ENCODE assay signal across 12 cellular contexts in genomic region chr2:181894381-181894780, GRCh38. TPM values are rescaled to one million over a fixed set of nuclear protein-coding genes. Genes with fewer than 3 reads are reported as not detected.
DNase-seq lines count a peak whose midpoint lies in the region; ATAC-seq and TF ChIP-seq lines count a peak whose summit lies in the region.
"Had no signal": no experiment of that assay in that cellular context is flagged by ENCODE, and none has a peak within 500 bp of the region (broad histone marks: within the 10 kb centered on the region; RNA-seq: fewer than 3 reads in every experiment).

No MANE protein-coding gene starts in this region.

- H3K27me3 Mint-ChIP-seq in chondrocyte (ENCODE audit: low read depth), result no peaks in the 10 kb centered on the region

- H3K4me1 ChIP-seq in cardiac muscle cell (ENCODE audit: low read depth), result peaks cover 35% of the 10 kb centered on the region
- peaks cover 16 to 37% of the 10 kb centered on the region in 2 donors for H3K4me1 ChIP-seq in muscle layer of duodenum (ENCODE audit: control insufficient read depth in 1 of 2, insufficient read depth in 2 of 2, low read length in 2 of 2)
- H3K4me1 ChIP-seq in upper lobe of right lung, result peaks cover 48% of the 10 kb centered on the region

- DNase-seq in cardiac muscle cell (ENCODE audit: low read depth in 1 of 2, low spot score in 1 of 2) (no peak), Right ventricle myocardium superior (no peak), chondrocyte (ENCODE audit: low spot score) (no peak), upper lobe of right lung (no peak), H4 (ENCODE audit: low spot score) (no peak), HCEC 1CT (no peak)
- DNase-seq: activated gamma-delta T cell treated with Interleukin-2 at 50 U/mL for 16 hours, H7, hippocampal formation, NCI-H510A treated with DMSO at 0.1 percent for 48 hours had no signal

- H3K4me1 Mint-ChIP-seq in chondrocyte (ENCODE audit: low read depth), result peaks cover 43% of the 10 kb centered on the region

- H3K27me3 ChIP-seq in cardiac muscle cell (no peaks in the 10 kb centered on the region), muscle layer of duodenum (ENCODE audit: low read depth, low read length) (no peaks in the 10 kb centered on the region), upper lobe of right lung (no peaks in the 10 kb centered on the region)

- H3K36me3 ChIP-seq in cardiac muscle cell (peaks cover 15% of the 10 kb centered on the region), muscle layer of duodenum (ENCODE audit: control insufficient read depth in 1 of 2, insufficient read depth in 2 of 2, low read length in 2 of 2) (peaks cover 7 to 9% of the 10 kb centered on the region in 2 donors), upper lobe of right lung (peaks cover 9% of the 10 kb centered on the region)

- H3K9me3 ChIP-seq in cardiac muscle cell (ENCODE audit: low read depth) (no peaks in the 10 kb centered on the region), muscle layer of duodenum (ENCODE audit: control insufficient read depth in 1 of 2, low read length in 2 of 2) (no peaks in the 10 kb centered on the region), upper lobe of right lung (no peaks in the 10 kb centered on the region)

- ATAC-seq in Right ventricle myocardium superior (ENCODE audit: poor library complexity) (no peak), upper lobe of right lung (no peak), GM19452 (IDR thresholded peaks at IDR 0.05; ENCODE audit: unreplicated experiment) (no peak)

- intact Hi-C loops in Right ventricle myocardium superior (cut with DNase I), result loop anchor here (5.0 kb wide), 1 partner anchor 152 kb away; no protein-coding TSS in a partner anchor
- intact Hi-C loops in upper lobe of right lung (cut with DNase I), result no loop called here

- H3K27ac ChIP-seq in cardiac muscle cell, result no peak overlapping the region
- H3K27ac ChIP-seq in muscle layer of duodenum (ENCODE audit: low read length), result peak overlapping the region; percentile 96
- peak overlapping the region; percentile 97 for H3K27ac ChIP-seq in upper lobe of right lung

- H3K36me3 Mint-ChIP-seq in chondrocyte (ENCODE audit: low read depth), result peaks cover 7% of the 10 kb centered on the region

- H3K4me3 Mint-ChIP-seq in chondrocyte (ENCODE audit: unreplicated experiment), result peak overlapping the region; percentile 99

- peak overlapping the region; percentile 85 for H3K27ac Mint-ChIP-seq in chondrocyte (ENCODE audit: unreplicated experiment)

- H3K4me3 ChIP-seq in cardiac muscle cell (peak overlapping the region; percentile 8), muscle layer of duodenum (ENCODE audit: low read depth in 1 of 2, low read length in 2 of 2) (peak overlapping the region; percentile 94 to 97), upper lobe of right lung (peak overlapping the region; percentile 77)

- no peaks in the 10 kb centered on the region for H3K9me3 Mint-ChIP-seq in chondrocyte (ENCODE audit: low read depth)

- TF ChIP-seq CTCF in cardiac muscle cell (IDR thresholded peaks at IDR 0.05; ENCODE audit: low read depth, low read length) (no peak), chondrocyte (IDR thresholded peaks at IDR 0.05) (no peak), upper lobe of right lung (IDR thresholded peaks at IDR 0.05) (no peak)

RNA-seq across cellular contexts. Expression of gene ITPRID2, which starts 2.9 kb away (rescaled TPM):
- total RNA-seq in cardiac muscle cell, result 30.3 and 66.5 TPM in 2 replicates
- polyA plus RNA-seq in cardiac muscle cell, result 15.9 and 39.6 TPM in 2 replicates
- total RNA-seq in Right ventricle myocardium superior, result 65.6 TPM
- total RNA-seq in chondrocyte, result 64.6 to 75.0 TPM (median 69.0 TPM) in 3 replicates
- total RNA-seq in upper lobe of right lung, result 242 TPM
- total RNA-seq in H4 (2014; rRNA removed; shearing (Covaris generic)), result 68.5 and 95.2 TPM in 2 replicates

Comparison
In these comparisons a context has a peak if more than half of its experiments do, and no peak if none do; other contexts are left out.
1. H3K4me3 ChIP-seq: peak in every context shown above with its lines; median percentile 96 in muscle layer of duodenum; 77 in upper lobe of right lung; 8 in cardiac muscle cell.